ENCODE assay signal across 2 cellular contexts in genomic region chr10:133130602-133131001, GRCh38.
A peak's percentile ranks its signal among the peaks of the same experiment; 100 is the strongest.
TF ChIP-seq lines count a peak whose summit lies in the region.

No MANE protein-coding gene starts in this region.

TF ChIP-seq in HepG2, 621 proteins besides CTCF, POLR2A, EP300 and RAD21:
- no peak for TF ChIP-seq FOSL2 (CRISPR knock-in tag; IDR thresholded peaks at IDR 0.05)
- no peak for TF ChIP-seq ERF (CRISPR knock-in tag; IDR thresholded peaks at IDR 0.05)
- peak; percentile 17; the same call in 1 of the 2 replicates for TF ChIP-seq FOXK2 (IDR thresholded peaks at IDR 0.05)
- no peak for TF ChIP-seq MAFG (CRISPR knock-in tag; IDR thresholded peaks at IDR 0.05)
- TF ChIP-seq RAD51 (IDR thresholded peaks at IDR 0.05; ENCODE audit: borderline replicate concordance), result no peak
- no peak for TF ChIP-seq RBFOX2 (IDR thresholded peaks at IDR 0.05; ENCODE audit: low read depth, low read length)
- TF ChIP-seq TBL1XR1 (IDR thresholded peaks at IDR 0.05; ENCODE audit: borderline replicate concordance, low read length, partially characterized antibody), result no peak
- no peak for TF ChIP-seq NFIB (CRISPR knock-in tag; IDR thresholded peaks at IDR 0.05; ENCODE audit: borderline replicate concordance)
- peak; percentile 100 for TF ChIP-seq MNT (IDR thresholded peaks at IDR 0.05)
TF ChIP-seq in HepG2: peak in this region for 2.

TF ChIP-seq in GM12878, 131 proteins besides CTCF, POLR2A, EP300 and RAD21:
- TF ChIP-seq IRF4 (IDR thresholded peaks at IDR 0.05; ENCODE audit: low read depth, low read length) (no peak), ZNF622 (IDR thresholded peaks at IDR 0.05) (no peak), BMI1 (IDR thresholded peaks at IDR 0.05; ENCODE audit: borderline replicate concordance) (no peak), ZNF592 (IDR thresholded peaks at IDR 0.05) (no peak), IKZF2 (IDR thresholded peaks at IDR 0.05) (no peak), PAX8 (IDR thresholded peaks at IDR 0.05) (no peak), MYB (IDR thresholded peaks at IDR 0.05; ENCODE audit: borderline replicate concordance, low read depth, low read length) (no peak), BCL3 (IDR thresholded peaks at IDR 0.05; ENCODE audit: borderline replicate concordance, insufficient read depth, low read depth, low read length, poor library complexity, severe bottlenecking) (peak; percentile 54)
